Comparison of ENCODE assay signal across 8 cellular contexts in the genomic region with DNA sequence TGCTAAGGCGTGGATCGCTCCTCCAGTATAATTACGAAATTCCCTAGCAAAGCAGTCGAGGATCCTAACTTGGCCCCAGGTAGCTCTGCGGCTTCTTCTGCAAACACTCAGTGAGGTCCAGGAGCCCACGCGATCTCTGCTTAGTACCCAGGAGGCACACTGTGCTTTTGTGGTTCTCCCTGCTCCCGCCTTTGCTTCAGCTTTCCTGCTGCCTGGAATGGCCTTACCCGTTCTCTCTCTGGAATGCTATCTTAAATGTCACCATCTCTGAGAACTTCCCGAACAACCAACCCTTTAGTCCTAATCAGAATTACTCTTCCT. TPM values are rescaled to one million over a fixed set of nuclear protein-coding genes. Genes with fewer than 3 reads are reported as not detected.
DNase-seq lines count a peak whose midpoint lies in the region; ATAC-seq and TF ChIP-seq lines count a peak whose summit lies in the region.

No MANE protein-coding gene starts in this region.

- peaks cover 30% of the 10 kb centered on the region for H3K4me1 Mint-ChIP-seq in activated CD8-positive, alpha-beta T cell treated with anti-CD3 and anti-CD28 coated beads, Interleukin-2, amount 10 ng/mL, durations not matched to agents 7 days and 5 days (ENCODE audit: low read depth)

- POLR2A ChIA-PET in activated CD8-positive, alpha-beta T cell treated with anti-CD3 and anti-CD28 coated beads, Interleukin-2, amount 10 ng/mL, durations not matched to agents 7 days and 5 days (lab: Charles Lee): interaction anchor here (1.1 kb wide), 1 partner anchor 110 kb away, joined by 3 read pairs; no protein-coding TSS in a partner anchor

- H3K27me3 Mint-ChIP-seq in activated CD8-positive, alpha-beta T cell treated with anti-CD3 and anti-CD28 coated beads, Interleukin-2, amount 10 ng/mL, durations not matched to agents 7 days and 5 days (ENCODE audit: low read depth): no peaks in the 10 kb centered on the region

- CTCF ChIA-PET in activated CD8-positive, alpha-beta T cell treated with anti-CD3 and anti-CD28 coated beads, Interleukin-2, amount 10 ng/mL, durations not matched to agents 7 days and 5 days (lab: Charles Lee): interaction anchor here (1.3 kb wide), 1 partner anchor 27 kb away, joined by 3 read pairs; no protein-coding TSS in a partner anchor

- peak; percentile 27 for DNase-seq in activated CD4-positive, alpha-beta T cell treated with anti-CD3 and anti-CD28 coated beads for 48 hours
- DNase-seq in activated CD4-positive, alpha-beta T cell treated with anti-CD3 and anti-CD28 coated beads, Interleukin-2, amount 50 U/mL, for 4 hours: no peak
- peak; percentile 30 for DNase-seq in activated CD8-positive, alpha-beta T cell treated with anti-CD3 and anti-CD28 coated beads, Interleukin-2, amount 10 ng/mL, durations not matched to agents 7 days and 5 days
- DNase-seq in heart left ventricle (peak in 4 of 5 donors; percentile 8 to 33 (median 26)), psoas muscle (peak in 1 of 2 donors; percentile 47), erythroblast (lab: John Stamatoyannopoulos, UW) (no peak)

- H3K4me1 ChIP-seq in HUES6 (ENCODE audit: control insufficient read depth, insufficient read depth, low read length) (peaks cover 13% of the 10 kb centered on the region), heart left ventricle (peaks cover 0 to 40% (median 23%) of the 10 kb centered on the region in 12 donors), psoas muscle (peaks cover 32% of the 10 kb centered on the region)

- WGBS in heart left ventricle, 4 donors: 6 to 13% (median 8%) methylated on average over 10 of the region's 10 CpGs
- WGBS in psoas muscle, 3 donors: 2 to 8% (median 3%) methylated on average over 10 of the region's 10 CpGs

- peak overlapping the region; percentile 91 for H3K4me3 Mint-ChIP-seq in activated CD8-positive, alpha-beta T cell treated with anti-CD3 and anti-CD28 coated beads, Interleukin-2, amount 10 ng/mL, durations not matched to agents 7 days and 5 days

- H3K36me3 ChIP-seq in HUES6 (ENCODE audit: control insufficient read depth, insufficient read depth, low read length): peaks cover 8% of the 10 kb centered on the region; the same call in 1 of the 2 replicates
- H3K36me3 ChIP-seq in heart left ventricle: peaks cover 0 to 28% (median 10%) of the 10 kb centered on the region in 9 donors
- peaks cover 0 to 28% of the 10 kb centered on the region in 2 donors for H3K36me3 ChIP-seq in psoas muscle (ENCODE audit: insufficient read depth in 1 of 2, low read depth in 1 of 2)

- TF ChIP-seq CTCF in heart left ventricle (IDR thresholded peaks at IDR 0.05): no peak
- no peak for TF ChIP-seq CTCF in psoas muscle (IDR thresholded peaks at IDR 0.05)

- H3K9me3 Mint-ChIP-seq in activated CD8-positive, alpha-beta T cell treated with anti-CD3 and anti-CD28 coated beads, Interleukin-2, amount 10 ng/mL, durations not matched to agents 7 days and 5 days (ENCODE audit: insufficient read depth): no peaks in the 10 kb centered on the region

- H3K36me3 Mint-ChIP-seq in activated CD8-positive, alpha-beta T cell treated with anti-CD3 and anti-CD28 coated beads, Interleukin-2, amount 10 ng/mL, durations not matched to agents 7 days and 5 days (ENCODE audit: low read depth): peaks cover 10% of the 10 kb centered on the region

- H3K27ac Mint-ChIP-seq in activated CD8-positive, alpha-beta T cell treated with anti-CD3 and anti-CD28 coated beads, Interleukin-2, amount 10 ng/mL, durations not matched to agents 7 days and 5 days: peak overlapping the region; percentile 89

- intact Hi-C loops in heart left ventricle (cut with DNase I): loop anchor here in 4 of 10 donors (5.0 to 10.0 kb wide), 5 partner anchors 65 to 1295 kb away; a partner anchor contains a TSS
- intact Hi-C loops in psoas muscle (cut with DNase I): loop anchor here in 1 of 2 donors (10.0 kb wide), 2 partner anchors 115 to 1295 kb away; a partner anchor contains a TSS

- H3K9ac ChIP-seq in HUES6 (ENCODE audit: low read length): peak overlapping the region; percentile 74

- ATAC-seq in activated CD8-positive, alpha-beta T cell treated with anti-CD3 and anti-CD28 coated beads, Interleukin-2, amount 10 ng/mL, durations not matched to agents 7 days and 5 days: no peak
- ATAC-seq in heart left ventricle: peak in 3 of 4 donors; percentile 0 to 13 (median 8)
- peak in 2 of 4 donors; percentile 2 to 3 for ATAC-seq in psoas muscle
- ATAC-seq in GM21381 (IDR thresholded peaks at IDR 0.05; ENCODE audit: unreplicated experiment): no peak

- H3K4me3 ChIP-seq in HUES6 (ENCODE audit: low read depth, low read length) (peak overlapping the region; percentile 91), heart left ventricle (peak overlapping the region; percentile 57 to 98 (median 87)), psoas muscle (peak overlapping the region; percentile 99)

- H3K9me3 ChIP-seq in HUES6 (ENCODE audit: control insufficient read depth, insufficient read depth, low read depth, low read length): no peaks in the 10 kb centered on the region
- no peaks in the 10 kb centered on the region for H3K9me3 ChIP-seq in heart left ventricle
- no peaks in the 10 kb centered on the region for H3K9me3 ChIP-seq in psoas muscle

- H3K27me3 ChIP-seq in HUES6 (ENCODE audit: control insufficient read depth, insufficient read depth, low read length): no peaks in the 10 kb centered on the region
- H3K27me3 ChIP-seq in heart left ventricle: no peaks in the 10 kb centered on the region
- H3K27me3 ChIP-seq in psoas muscle (ENCODE audit: insufficient read depth in 3 of 3, low read length in 2 of 3): no peaks in the 10 kb centered on the region

- H3K27ac ChIP-seq in HUES6 (ENCODE audit: low read depth, low read length): no peak overlapping the region; the same call in 1 of the 2 replicates
- H3K27ac ChIP-seq in heart left ventricle: peak overlapping the region; percentile 56 to 96 (median 90)
- peak overlapping the region; percentile 97 for H3K27ac ChIP-seq in psoas muscle

- TF ChIP-seq POLR2A in heart left ventricle (IDR thresholded peaks at IDR 0.05): no peak
- TF ChIP-seq POLR2A in erythroblast (IDR thresholded peaks at IDR 0.05; ENCODE audit: low read length): no peak

RNA-seq across cellular contexts. Expression of a gene that starts 0.6 kb away (rescaled TPM):
- 10 to 100 TPM; 19.8 to 21.8 TPM for total RNA-seq in activated CD8-positive, alpha-beta T cell treated with anti-CD3 and anti-CD28 coated beads, Interleukin-2, amount 10 ng/mL, durations not matched to agents 7 days and 5 days
- total RNA-seq in heart left ventricle (10 to 100 TPM in 1 of 9 donors, 1 to 10 TPM in 8; 4.9 to 10.4 (median 7.5) TPM), psoas muscle (1 to 10 TPM; 4.1 to 7.3 (median 5.9) TPM)
- polyA plus RNA-seq in heart left ventricle (1 to 10 TPM; 2.5 to 2.8 TPM), psoas muscle (1 to 10 TPM; 1.6 to 6.5 (median 2.0) TPM)

RNA-seq across cellular contexts. Expression of a gene that starts 0.9 kb away (rescaled TPM):
- total RNA-seq in activated CD8-positive, alpha-beta T cell treated with anti-CD3 and anti-CD28 coated beads, Interleukin-2, amount 10 ng/mL, durations not matched to agents 7 days and 5 days: 10 to 100 TPM; 15.7 to 15.8 TPM
- total RNA-seq in heart left ventricle (10 to 100 TPM in 8 of 9 donors, 1 to 10 TPM in 1; 7.9 to 20.5 (median 15.7) TPM), psoas muscle (10 to 100 TPM in 2 of 4 donors, 1 to 10 TPM in 2; 7.5 to 12.1 (median 9.9) TPM)
- polyA plus RNA-seq in heart left ventricle (10 to 100 TPM; 13.1 to 21.6 TPM), psoas muscle (10 to 100 TPM; 10.9 to 14.3 (median 10.9) TPM)

Comparison
In these comparisons a context has a peak if more than half of its experiments do, and no peak if none do; other contexts are left out.
1. DNase-seq: peak in activated CD4-positive, alpha-beta T cell treated with anti-CD3 and anti-CD28 coated beads for 48 hours (single experiment), activated CD8-positive, alpha-beta T cell treated with anti-CD3 and anti-CD28 coated beads, Interleukin-2, amount 10 ng/mL, durations not matched to agents 7 days and 5 days (single experiment) and heart left ventricle (4 of 5); none in activated CD4-positive, alpha-beta T cell treated with anti-CD3 and anti-CD28 coated beads, Interleukin-2, amount 50 U/mL, for 4 hours (0 of 2) and erythroblast (0 of 2).
2. ATAC-seq: peak in heart left ventricle (3 of 4); none in activated CD8-positive, alpha-beta T cell treated with anti-CD3 and anti-CD28 coated beads, Interleukin-2, amount 10 ng/mL, durations not matched to agents 7 days and 5 days (single experiment) and GM21381 (single experiment).
3. Peak in every context shown above with its lines, with median percentiles within 50 percentile points of each other: H3K4me3 ChIP-seq.